Comparison of ENCODE assay signal across 8 cellular contexts in genomic region chr10:33330543-33331019, GRCh38. TPM values are rescaled to one million over a fixed set of nuclear protein-coding genes. Genes with fewer than 3 reads are reported as not detected.
A peak's percentile ranks its signal among the peaks of the same experiment; 100 is the strongest.
DNase-seq lines count a peak whose midpoint lies in the region; ATAC-seq and TF ChIP-seq lines count a peak whose summit lies in the region.

No MANE protein-coding gene starts in this region.

- no peaks in the 10 kb centered on the region for H3K9me3 ChIP-seq in CD4-positive, alpha-beta T cell (ENCODE audit: control insufficient read depth, low read length)
- H3K9me3 ChIP-seq in hepatocyte (ENCODE audit: low read depth): no peaks in the 10 kb centered on the region
- no peaks in the 10 kb centered on the region for H3K9me3 ChIP-seq in gastrocnemius medialis

- peak; percentile 92 for TF ChIP-seq CTCF in CD4-positive, alpha-beta T cell (IDR thresholded peaks at IDR 0.05)
- TF ChIP-seq CTCF in hepatocyte (IDR thresholded peaks at IDR 0.05; ENCODE audit: poor library complexity): peak; percentile 89
- peak; percentile 76 to 92 (median 82) for TF ChIP-seq CTCF in gastrocnemius medialis (IDR thresholded peaks at IDR 0.05 in 4 of 5, conservative IDR thresholded peaks at IDR 0.05 in 1 of 5)

- H4K20me1 ChIP-seq in hepatocyte (ENCODE audit: insufficient read depth, poor library complexity, severe bottlenecking): no peaks in the 10 kb centered on the region

- H3K27ac Mint-ChIP-seq in CD4-positive, alpha-beta T cell: no peak overlapping the region

- peaks cover 43% of the 10 kb centered on the region for H3K27me3 ChIP-seq in CD4-positive, alpha-beta T cell (ENCODE audit: control insufficient read depth, insufficient read depth, low read length)
- no peaks in the 10 kb centered on the region for H3K27me3 ChIP-seq in hepatocyte
- no peaks in the 10 kb centered on the region for H3K27me3 ChIP-seq in gastrocnemius medialis

- H3K4me1 Mint-ChIP-seq in CD4-positive, alpha-beta T cell (ENCODE audit: low read depth): peaks cover 15% of the 10 kb centered on the region

- ATAC-seq in CD4-positive, alpha-beta T cell (ENCODE audit: poor library complexity): peak; percentile 65
- ATAC-seq in GM21619 (IDR thresholded peaks at IDR 0.05; ENCODE audit: unreplicated experiment): peak; percentile 59
- peak; percentile 28 to 34 for ATAC-seq in gastrocnemius medialis
- no peak for ATAC-seq in GM18870 (IDR thresholded peaks at IDR 0.05; ENCODE audit: unreplicated experiment)

- peak overlapping the region; percentile 99 for H3K4me2 ChIP-seq in hepatocyte

- H3K4me1 ChIP-seq in hepatocyte (ENCODE audit: insufficient read depth): peaks cover 29% of the 10 kb centered on the region
- H3K4me1 ChIP-seq in gastrocnemius medialis: peaks cover 67% of the 10 kb centered on the region in 2 donors

- no peaks in the 10 kb centered on the region for H3K9me3 Mint-ChIP-seq in CD4-positive, alpha-beta T cell

- H3K9me2 ChIP-seq in hepatocyte (replicated peaks; ENCODE audit: insufficient read depth): no peaks in the 10 kb centered on the region

- in situ Hi-C loops in gastrocnemius medialis (cut with MboI; ENCODE audit: low sequenced_read_pairs in 4 of 4): loop anchor here in 1 of 4 donors (10.0 kb wide), 1 partner anchor 136 kb away; no protein-coding TSS in a partner anchor

- DNase-seq in CD4-positive, alpha-beta T cell: peak; percentile 55 to 79 (median 68)
- DNase-seq in NCI-H1417 treated with DMSO at 0.1 percent for 48 hours (lab: John Stamatoyannopoulos, UW): peak; percentile 14
- peak; percentile 74 for DNase-seq in T-helper 9 cell
- DNase-seq in astrocyte of the hippocampus (ENCODE audit: low read depth, low spot score): peak; percentile 92
- DNase-seq in hepatocyte (ENCODE audit: low spot score): peak; percentile 87
- DNase-seq in gastrocnemius medialis: peak; percentile 70 to 75

- CTCF ChIA-PET in CD4-positive, alpha-beta T cell (lab: Charles Lee): interaction anchor here (0.7 kb wide), 1 partner anchor 9 kb away, joined by 3 read pairs; no protein-coding TSS in a partner anchor

- H3K27me3 Mint-ChIP-seq in CD4-positive, alpha-beta T cell: peaks cover 74% of the 10 kb centered on the region

- no peak overlapping the region for H2AFZ ChIP-seq in hepatocyte

- no peaks in the 10 kb centered on the region for H3K36me3 Mint-ChIP-seq in CD4-positive, alpha-beta T cell (ENCODE audit: low read depth)

- POLR2A ChIA-PET in CD4-positive, alpha-beta T cell (lab: Charles Lee): no interaction called here

- H3K36me3 ChIP-seq in hepatocyte (replicated peaks; ENCODE audit: insufficient read depth, low read depth) (no peaks in the 10 kb centered on the region), gastrocnemius medialis (no peaks in the 10 kb centered on the region)

- 8% methylated on average over 11 of the region's 11 CpGs for WGBS in hepatocyte (ENCODE audit: low lambda C conversion rate, missing lambda C conversion rate)

- H3K27ac ChIP-seq in CD4-positive, alpha-beta T cell (ENCODE audit: low read depth, low read length): no peak overlapping the region
- H3K27ac ChIP-seq in hepatocyte (no peak overlapping the region), gastrocnemius medialis (peak overlapping the region; percentile 87 to 94 (median 93))

- TF ChIP-seq POLR2A in gastrocnemius medialis (IDR thresholded peaks at IDR 0.05): no peak

- H3K79me2 ChIP-seq in hepatocyte: peaks cover 76% of the 10 kb centered on the region

- peak overlapping the region; percentile 92 for H3K4me3 ChIP-seq in hepatocyte
- peak overlapping the region; percentile 82 to 98 (median 91) for H3K4me3 ChIP-seq in gastrocnemius medialis

- H3K4me3 Mint-ChIP-seq in CD4-positive, alpha-beta T cell: no peak overlapping the region

- intact Hi-C loops in CD4-positive, alpha-beta T cell (cut with DNase I, micrococcal nuclease): loop anchor here (1.0 to 5.0 kb wide), 5 partner anchors 83 to 1307 kb away; no protein-coding TSS in a partner anchor
- intact Hi-C loops in gastrocnemius medialis (cut with DNase I; ENCODE audit: low total_unique reads): loop anchor here (5.0 to 10.0 kb wide), 3 partner anchors 132 to 477 kb away; partner anchors contain the start of gene ITGB1

RNA-seq across cellular contexts. Expression of gene NRP1, which starts 3.9 kb away (rescaled TPM):
- total RNA-seq in CD4-positive, alpha-beta T cell: under 1 TPM in 1 of 2 experiments, not detected in 1; 0.06 TPM
- total RNA-seq in hepatocyte (44.5 and 46.9 TPM in 2 replicates), gastrocnemius medialis (10 to 100 TPM; 20.4 to 29.0 (median 22.1) TPM)
- polyA plus RNA-seq in hepatocyte: 32.2 and 35.3 TPM in 2 replicates

Comparison
In these comparisons a context has a peak if more than half of its experiments do, and no peak if none do; other contexts are left out.
1. DNase-seq: peak in every context shown above with its lines; median percentile 92 in astrocyte of the hippocampus; 87 in hepatocyte; 74 in T-helper 9 cell; 72 in gastrocnemius medialis; 68 in CD4-positive, alpha-beta T cell; 14 in NCI-H1417 treated with DMSO at 0.1 percent for 48 hours.
2. H3K27ac ChIP-seq: peak in gastrocnemius medialis (4 of 4); none in CD4-positive, alpha-beta T cell (single experiment) and hepatocyte (single experiment).
3. RNA of gene NRP1, which starts 3.9 kb away (total RNA-seq): 44.5 to 46.9 TPM in hepatocyte and 20.4 to 29.0 TPM in gastrocnemius medialis; 0.06 TPM in CD4-positive, alpha-beta T cell; every median in the first group is over 10 times any median in the second.
4. Peak in every context shown above with its lines, with median percentiles within 50 percentile points of each other: CTCF ChIP-seq.